Comparison of ENCODE assay signal across 14 cellular contexts in genomic region chr6:103723438-103723837, GRCh38.
"Had no signal": no experiment of that assay in that cellular context is flagged by ENCODE, and none has a peak within 500 bp of the region (broad histone marks: within the 10 kb centered on the region; RNA-seq: fewer than 3 reads in every experiment).

No MANE protein-coding gene starts in this region.

- DNase-seq: activated naive CD4-positive, alpha-beta T cell treated with Interleukin-2 at 50 U/mL for 16 hours; anterior cingulate cortex; brain microvascular endothelial cell; cortex of kidney; effector CD4-positive, alpha-beta T cell; glutamatergic neuron; kidney glomerular epithelial cell; mesendoderm; occipital lobe; right cardiac atrium; stimulated activated CD4-positive, alpha-beta T cell treated with anti-CD3 and anti-CD28 coated beads, Interleukin-15, amount 100 ng/mL, for 24 hours; stimulated activated CD4-positive, alpha-beta T cell treated with anti-CD3 and anti-CD28 coated beads, Interleukin-4, amount 100 ng/mL, for 24 hours; stimulated activated naive CD4-positive, alpha-beta T cell; uterus had no signal

- ATAC-seq: right cardiac atrium had no signal
